In genomic region chr13:30241537-30241936, GRCh38 we compare ENCODE assay signal across 14 cellular contexts.
DNase-seq lines count a peak whose midpoint lies in the region; ATAC-seq, FAIRE-seq and TF ChIP-seq lines count a peak whose summit lies in the region.
"Had no signal": no experiment of that assay in that cellular context is flagged by ENCODE, and none has a peak within 500 bp of the region (broad histone marks: within the 10 kb centered on the region; RNA-seq: fewer than 3 reads in every experiment).

No MANE protein-coding gene starts in this region.

- no peak overlapping the region for H2BK12ac ChIP-seq in mesenchymal stem cell (ENCODE audit: low read length in 2 of 2)

- no peak overlapping the region for H3K4me2 ChIP-seq in mesenchymal stem cell (ENCODE audit: low read length, poor library complexity, severe bottlenecking)

- H3K9ac ChIP-seq in mesenchymal stem cell (ENCODE audit: low read length) = peak overlapping the region; percentile 68

- peaks cover 15% of the 10 kb centered on the region for H3K79me1 ChIP-seq in mesenchymal stem cell (replicated peaks; ENCODE audit: low read length, poor library complexity, severe bottlenecking)

- H4K8ac ChIP-seq in mesenchymal stem cell (ENCODE audit: low read length) = no peak overlapping the region

- WGBS in mesenchymal stem cell = 96% methylated on average over 2 of the region's 2 CpGs

- H2AFZ ChIP-seq in mesenchymal stem cell (ENCODE audit: low read depth, low read length) = no peak overlapping the region

- H2BK120ac ChIP-seq in mesenchymal stem cell (ENCODE audit: low read depth, low read length) = no peak overlapping the region

- H3K4me1 ChIP-seq in mesenchymal stem cell (ENCODE audit: control insufficient read depth, insufficient read depth, low read depth, low read length) = no peaks in the 10 kb centered on the region

- no peak overlapping the region for H3K14ac ChIP-seq in mesenchymal stem cell (ENCODE audit: low read length in 2 of 2)

- in situ Hi-C loops in KBM-7 (cut with MboI; ENCODE audit: low pct_unique_long_range_greater_than_20kb, low sequenced_read_pairs) = no loop called here

- ATAC-seq in GM18909 (IDR thresholded peaks at IDR 0.05; ENCODE audit: poor library complexity, unreplicated experiment) (peak; percentile 82), GM21737 (IDR thresholded peaks at IDR 0.05; ENCODE audit: unreplicated experiment) (peak; percentile 78), HG03354 (IDR thresholded peaks at IDR 0.05; ENCODE audit: poor library complexity, severe bottlenecking, unreplicated experiment) (peak; percentile 81)

- intact Hi-C loops in activated naive CD4-positive, alpha-beta T cell treated with anti-CD3 and anti-CD28 coated beads for 36 hours (cut with micrococcal nuclease) = no loop called here

- no peak overlapping the region for H2BK15ac ChIP-seq in mesenchymal stem cell (ENCODE audit: low read depth, poor library complexity, severe bottlenecking)

- no peak overlapping the region for H3K27ac Mint-ChIP-seq in activated naive CD4-positive, alpha-beta T cell treated with anti-CD3 and anti-CD28 coated beads for 36 hours
- H3K27ac Mint-ChIP-seq: activated CD4-positive, alpha-beta memory T cell treated with anti-CD3 and anti-CD28 coated beads for 36 hours; activated naive CD4-positive, alpha-beta T cell treated with anti-CD3 and anti-CD28 coated beads, Interleukin-2, amount 50 U/mL, for 72 hours; T-helper 1 cell treated with Interleukin-12 subunit alpha and Interleukin-12 subunit beta and Interleukin-4 antibody, amounts not matched to agents 30 μg/mL and 1 μg/mL, for 36 hours had no signal

- no peak overlapping the region for H3K27ac ChIP-seq in mesenchymal stem cell (ENCODE audit: low read length, poor library complexity, severe bottlenecking)
- H3K27ac ChIP-seq: C4-2B, esophagus muscularis mucosa had no signal

- no peak overlapping the region for H3K18ac ChIP-seq in mesenchymal stem cell (ENCODE audit: low read depth in 1 of 2, low read length in 2 of 2)

- no peaks in the 10 kb centered on the region for H3K27me3 Mint-ChIP-seq in activated naive CD4-positive, alpha-beta T cell treated with anti-CD3 and anti-CD28 coated beads for 36 hours (ENCODE audit: low read depth)
- H3K27me3 Mint-ChIP-seq: activated CD4-positive, alpha-beta memory T cell treated with anti-CD3 and anti-CD28 coated beads for 36 hours had no signal

- H3K9me3 Mint-ChIP-seq in activated naive CD4-positive, alpha-beta T cell treated with anti-CD3 and anti-CD28 coated beads for 36 hours = peaks cover 2% of the 10 kb centered on the region

- TF ChIP-seq CTCF in D721Med (IDR thresholded peaks at IDR 0.05; ENCODE audit: insufficient read depth, missing control alignments) = no peak

- H4K91ac ChIP-seq in mesenchymal stem cell (ENCODE audit: low read length) = no peak overlapping the region

- peaks cover 1% of the 10 kb centered on the region for H3K36me3 Mint-ChIP-seq in activated naive CD4-positive, alpha-beta T cell treated with anti-CD3 and anti-CD28 coated beads for 36 hours (ENCODE audit: low read depth)

- no peak overlapping the region for H3K23ac ChIP-seq in mesenchymal stem cell (ENCODE audit: low read length in 2 of 2)

- FAIRE-seq in D721Med (lab: Jason Lieb, UNC) = no peak

- H3K36me3 ChIP-seq in mesenchymal stem cell (ENCODE audit: control insufficient read depth in 1 of 2, insufficient read depth in 2 of 2, low read depth in 1 of 2, low read length in 2 of 2) = peaks cover 3 to 28% of the 10 kb centered on the region in 2 experiments

- no peak overlapping the region for H3K4me3 ChIP-seq in mesenchymal stem cell (ENCODE audit: insufficient read depth in 1 of 2, low read depth in 1 of 2, low read length in 2 of 2)
- H3K4me3 ChIP-seq: esophagus muscularis mucosa had no signal

- H3K4ac ChIP-seq in mesenchymal stem cell (ENCODE audit: low read depth in 1 of 2, low read length in 2 of 2) = no peak overlapping the region

- no peak overlapping the region for H2AK5ac ChIP-seq in mesenchymal stem cell (ENCODE audit: low read length, severe bottlenecking)

- H3K9me3 ChIP-seq in mesenchymal stem cell (ENCODE audit: control insufficient read depth, low read length) = no peaks in the 10 kb centered on the region
- H3K9me3 ChIP-seq: esophagus muscularis mucosa had no signal

- H2BK5ac ChIP-seq in mesenchymal stem cell (ENCODE audit: low read depth, low read length, poor library complexity, severe bottlenecking) = no peak overlapping the region

- no peaks in the 10 kb centered on the region for H3K4me1 Mint-ChIP-seq in activated naive CD4-positive, alpha-beta T cell treated with anti-CD3 and anti-CD28 coated beads for 36 hours (ENCODE audit: low read depth)

- H3K4me3 Mint-ChIP-seq in activated naive CD4-positive, alpha-beta T cell treated with anti-CD3 and anti-CD28 coated beads for 36 hours = no peak overlapping the region
- H3K4me3 Mint-ChIP-seq: activated CD4-positive, alpha-beta memory T cell treated with anti-CD3 and anti-CD28 coated beads for 36 hours; T-helper 1 cell treated with Interleukin-12 subunit alpha and Interleukin-12 subunit beta and Interleukin-4 antibody, amounts not matched to agents 30 μg/mL and 1 μg/mL, for 36 hours had no signal

- DNase-seq in mesenchymal stem cell (no peak), D721Med (ENCODE audit: insufficient read length, low spot score) (no peak), KBM-7 (no peak)
- DNase-seq in activated naive CD4-positive, alpha-beta T cell treated with anti-CD3 and anti-CD28 coated beads for 36 hours = no peak
- no peak for DNase-seq in activated CD4-positive, alpha-beta T cell treated with anti-CD3 and anti-CD28 coated beads, Interleukin-2, amount 50 U/mL, for 1 hour
- DNase-seq: activated CD4-positive, alpha-beta memory T cell treated with anti-CD3 and anti-CD28 coated beads for 36 hours; NCI-H187 treated with DMSO at 0.1 percent for 48 hours had no signal

- no peaks in the 10 kb centered on the region for H3K27me3 ChIP-seq in mesenchymal stem cell (ENCODE audit: control insufficient read depth in 1 of 2, insufficient read depth in 1 of 2, low read length in 2 of 2)
- H3K27me3 ChIP-seq: esophagus muscularis mucosa had no signal

- CTCF ChIA-PET in activated naive CD4-positive, alpha-beta T cell treated with anti-CD3 and anti-CD28 coated beads for 36 hours (lab: Charles Lee) = interaction anchor here (0.5 kb wide), 1 partner anchor 176 kb away, joined by 3 read pairs; no protein-coding TSS in a partner anchor
